10 cellular contexts compared by ENCODE assay signal in the genomic region with DNA sequence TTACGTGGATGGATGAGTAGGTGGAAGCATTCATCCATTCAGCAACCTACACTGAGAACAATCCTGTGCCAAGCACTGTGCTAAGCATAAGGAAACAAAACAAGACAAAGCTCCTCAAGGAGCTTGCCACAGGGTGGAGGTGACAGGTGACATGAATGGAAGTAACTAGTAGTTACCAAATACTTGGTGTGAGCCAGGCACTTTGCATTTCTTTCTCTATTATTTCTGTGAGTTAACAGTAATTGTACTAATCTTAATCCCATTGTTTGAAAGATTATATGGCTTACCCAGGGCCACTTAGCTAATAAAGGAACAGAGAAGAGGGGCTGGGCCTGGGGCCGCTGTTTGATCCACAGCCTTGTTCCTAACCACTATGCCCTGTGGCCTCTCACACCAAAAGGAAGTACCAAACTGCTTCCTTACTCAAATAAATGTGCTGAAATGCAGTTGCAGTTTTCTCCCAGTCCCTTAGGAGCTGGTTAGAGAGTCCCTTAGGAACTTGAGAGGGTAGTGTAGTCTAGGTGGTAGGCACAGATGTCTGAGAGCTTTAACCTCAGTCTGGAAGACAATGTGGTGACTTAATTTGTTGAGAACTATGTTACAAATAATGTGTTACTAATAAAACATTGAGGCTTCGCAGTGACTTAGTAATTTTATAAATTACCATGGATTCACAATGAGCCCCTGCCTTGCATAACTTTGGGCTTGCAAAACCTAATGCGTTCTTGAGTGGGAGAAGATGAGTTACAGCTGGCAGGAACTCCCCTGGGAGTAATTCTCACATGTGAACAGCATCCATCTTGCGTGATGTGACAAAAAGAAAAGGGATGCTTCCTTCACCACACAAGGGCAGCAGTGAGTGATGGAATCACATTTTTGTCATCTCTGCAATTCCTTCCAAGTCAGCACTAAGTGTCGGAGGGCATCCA.
DNase-seq lines count a peak whose midpoint lies in the region; ATAC-seq and TF ChIP-seq lines count a peak whose summit lies in the region.
"Had no signal": no experiment of that assay in that cellular context is flagged by ENCODE, and none has a peak within 500 bp of the region (broad histone marks: within the 10 kb centered on the region; RNA-seq: fewer than 3 reads in every experiment).

No MANE protein-coding gene starts in this region.

- no peaks in the 10 kb centered on the region for H3K27me3 Mint-ChIP-seq in activated CD8-positive, alpha-beta memory T cell treated with anti-CD3 and anti-CD28 coated beads, Interleukin-2, amount 10 ng/mL, durations not matched to agents 7 days and 5 days
- H3K27me3 Mint-ChIP-seq: stimulated activated naive B cell treated with anti-CD40 and anti-IgM and Interleukin-4, amounts not matched to agents 10 μg/mL and 1 μg/mL and 100 μg/mL, for 72 hours had no signal

- no peak overlapping the region for H3K27ac Mint-ChIP-seq in activated CD8-positive, alpha-beta memory T cell treated with anti-CD3 and anti-CD28 coated beads, Interleukin-2, amount 10 ng/mL, durations not matched to agents 7 days and 5 days
- H3K27ac Mint-ChIP-seq: stimulated activated naive B cell treated with anti-CD40 and anti-IgM and Interleukin-4, amounts not matched to agents 10 μg/mL and 1 μg/mL and 100 μg/mL, for 72 hours had no signal

- CTCF ChIA-PET in activated CD8-positive, alpha-beta memory T cell treated with anti-CD3 and anti-CD28 coated beads, Interleukin-2, amount 10 ng/mL, durations not matched to agents 7 days and 5 days (lab: Charles Lee): no interaction called here

- peaks cover 6% of the 10 kb centered on the region for H3K36me3 Mint-ChIP-seq in activated CD8-positive, alpha-beta memory T cell treated with anti-CD3 and anti-CD28 coated beads, Interleukin-2, amount 10 ng/mL, durations not matched to agents 7 days and 5 days

- ATAC-seq in GM19324 (IDR thresholded peaks at IDR 0.05; ENCODE audit: low FRiP score, unreplicated experiment): no peak
- no peak for ATAC-seq in activated CD8-positive, alpha-beta memory T cell treated with anti-CD3 and anti-CD28 coated beads, Interleukin-2, amount 10 ng/mL, durations not matched to agents 7 days and 5 days
- ATAC-seq: stimulated activated naive B cell treated with anti-CD40 and anti-IgM and Interleukin-4, amounts not matched to agents 10 μg/mL and 1 μg/mL and 100 μg/mL, for 72 hours had no signal

- DNase-seq in D341Med (ENCODE audit: low spot score) (peak; percentile 76), NOMO-1 (lab: John Stamatoyannopoulos, UW; ENCODE audit: unreplicated experiment in 2 of 2) (peak; percentile 18 to 42), fibroblast of villous mesenchyme (ENCODE audit: low read depth) (peak; percentile 97), renal cortical epithelial cell (ENCODE audit: low read depth) (peak; percentile 93)
- DNase-seq in stimulated activated CD8-positive, alpha-beta memory T cell treated with anti-CD3 and anti-CD28 coated beads, Interleukin-4, amount 100 ng/mL, for 48 hours: no peak
- no peak for DNase-seq in effector CD8-positive, alpha-beta T cell (lab: John Stamatoyannopoulos, UW)
- no peak for DNase-seq in activated CD8-positive, alpha-beta memory T cell treated with anti-CD3 and anti-CD28 coated beads, Interleukin-2, amount 10 ng/mL, durations not matched to agents 7 days and 5 days
- DNase-seq: NCI-H1436; stimulated activated naive B cell treated with anti-CD40 and anti-IgM and Interleukin-4, amounts not matched to agents 10 μg/mL and 1 μg/mL and 100 μg/mL, for 72 hours had no signal

- peak; percentile 4 for TF ChIP-seq CTCF in fibroblast of villous mesenchyme (IDR thresholded peaks at IDR 0.05; ENCODE audit: insufficient read depth, low read depth, low read length)

- no peaks in the 10 kb centered on the region for H3K9me3 Mint-ChIP-seq in activated CD8-positive, alpha-beta memory T cell treated with anti-CD3 and anti-CD28 coated beads, Interleukin-2, amount 10 ng/mL, durations not matched to agents 7 days and 5 days (ENCODE audit: low read depth)
- H3K9me3 Mint-ChIP-seq: stimulated activated naive B cell treated with anti-CD40 and anti-IgM and Interleukin-4, amounts not matched to agents 10 μg/mL and 1 μg/mL and 100 μg/mL, for 72 hours had no signal

- H3K4me1 Mint-ChIP-seq in activated CD8-positive, alpha-beta memory T cell treated with anti-CD3 and anti-CD28 coated beads, Interleukin-2, amount 10 ng/mL, durations not matched to agents 7 days and 5 days: peaks cover 3% of the 10 kb centered on the region

- no peak overlapping the region for H3K4me3 ChIP-seq in fibroblast of villous mesenchyme (ENCODE audit: low read depth, low read length)

- H3K4me3 Mint-ChIP-seq in activated CD8-positive, alpha-beta memory T cell treated with anti-CD3 and anti-CD28 coated beads, Interleukin-2, amount 10 ng/mL, durations not matched to agents 7 days and 5 days: no peak overlapping the region
- H3K4me3 Mint-ChIP-seq: stimulated activated naive B cell treated with anti-CD40 and anti-IgM and Interleukin-4, amounts not matched to agents 10 μg/mL and 1 μg/mL and 100 μg/mL, for 72 hours had no signal

Comparison
In these comparisons a context has a peak if more than half of its experiments do, and no peak if none do; other contexts are left out.
1. DNase-seq: peak in D341Med (single experiment), NOMO-1 (2 of 2), fibroblast of villous mesenchyme (single experiment) and renal cortical epithelial cell (single experiment); none in stimulated activated CD8-positive, alpha-beta memory T cell treated with anti-CD3 and anti-CD28 coated beads, Interleukin-4, amount 100 ng/mL, for 48 hours (single experiment), effector CD8-positive, alpha-beta T cell (single experiment) and activated CD8-positive, alpha-beta memory T cell treated with anti-CD3 and anti-CD28 coated beads, Interleukin-2, amount 10 ng/mL, durations not matched to agents 7 days and 5 days (single experiment).